22 cellular contexts compared by ENCODE assay signal in genomic region chr2:230425377-230425776, GRCh38. TPM values are rescaled to one million over a fixed set of nuclear protein-coding genes. Genes with fewer than 3 reads are reported as not detected.
DNase-seq lines count a peak whose midpoint lies in the region; ATAC-seq, FAIRE-seq and TF ChIP-seq lines count a peak whose summit lies in the region.
"Had no signal": no experiment of that assay in that cellular context is flagged by ENCODE, and none has a peak within 500 bp of the region (broad histone marks: within the 10 kb centered on the region; RNA-seq: fewer than 3 reads in every experiment).

No MANE protein-coding gene starts in this region.

- no peak for TF ChIP-seq CTCF in liver (IDR thresholded peaks at IDR 0.05; ENCODE audit: low read depth, low read length, missing input control)

- peaks cover 5% of the 10 kb centered on the region for H3K9me3 Mint-ChIP-seq in activated naive CD4-positive, alpha-beta T cell treated with anti-CD3 and anti-CD28 coated beads, Interleukin-2, amount 50 U/mL, for 24 hours
- H3K9me3 Mint-ChIP-seq in activated T-helper 1 cell treated with anti-CD3 and anti-CD28 coated beads, Interleukin-12 subunit alpha, Interleukin-12 subunit beta, Interleukin-2, Interleukin-4 antibody, amounts not matched to agents 30 ng/mL and 10 ng/mL and 1 ng/mL, durations not matched to agents 14 hours and 24 hours and 36 hours = peaks cover 13% of the 10 kb centered on the region

- DNase-seq in activated naive CD4-positive, alpha-beta T cell (lab: John Stamatoyannopoulos, UW) = no peak
- no peak for DNase-seq in activated T-helper 1 cell treated with anti-CD3 and anti-CD28 coated beads, Interleukin-12 subunit alpha, Interleukin-12 subunit beta, Interleukin-2, Interleukin-4 antibody, amounts not matched to agents 30 ng/mL and 10 ng/mL and 1 ng/mL, durations not matched to agents 14 hours and 24 hours and 36 hours (ENCODE audit: low spot score)
- DNase-seq in HTR-8/SVneo (ENCODE audit: insufficient read length, low spot score) = no peak
- DNase-seq: DMS79; erythroblast; gastrocnemius medialis; HFFc6; Kasumi-1; kidney glomerular epithelial cell; mesendoderm; NCI-H1105; NCI-H2107; NCI-H510A treated with DMSO at 0.1 percent for 48 hours; stimulated activated CD4-positive, alpha-beta T cell treated with anti-CD3 and anti-CD28 coated beads, Interleukin-4, amount 100 ng/mL, for 4 hours had no signal

- peak overlapping the region; percentile 21 to 43 for H3K27ac ChIP-seq in liver (ENCODE audit: low read depth in 1 of 2, low read length in 2 of 2)
- H3K27ac ChIP-seq: gastrocnemius medialis, suprapubic skin, vagina had no signal

- no peak for ATAC-seq in GM21529 (IDR thresholded peaks at IDR 0.05; ENCODE audit: unreplicated experiment)
- no peak for ATAC-seq in HG03460 (IDR thresholded peaks at IDR 0.05; ENCODE audit: unreplicated experiment)
- ATAC-seq in HG02610 (IDR thresholded peaks at IDR 0.05; ENCODE audit: unreplicated experiment) = no peak
- ATAC-seq: gastrocnemius medialis had no signal

- H3K36me3 ChIP-seq in liver (ENCODE audit: control insufficient read depth in 4 of 4, insufficient read depth in 3 of 4, low read depth in 1 of 4, low read length in 3 of 4) = peaks cover 0 to 4% (median 1%) of the 10 kb centered on the region in 4 donors

- H3K9ac ChIP-seq in liver (ENCODE audit: low read depth in 1 of 2, low read length in 2 of 2) = no peak overlapping the region

- H3K27me3 ChIP-seq in liver (ENCODE audit: control insufficient read depth in 4 of 4, insufficient read depth in 4 of 4, low read length in 3 of 4) = no peaks in the 10 kb centered on the region
- H3K27me3 ChIP-seq: gastrocnemius medialis, suprapubic skin, vagina had no signal

- intact Hi-C loops in activated T-helper 1 cell treated with anti-CD3 and anti-CD28 coated beads, Interleukin-12 subunit alpha, Interleukin-12 subunit beta, Interleukin-2, Interleukin-4 antibody, amounts not matched to agents 30 ng/mL and 10 ng/mL and 1 ng/mL, durations not matched to agents 14 hours and 24 hours and 36 hours (cut with micrococcal nuclease) = loop anchor here (1.0 kb wide), 1 partner anchor 9 kb away; the partner anchor contains the start of gene SP100

- peaks cover 54% of the 10 kb centered on the region for H3K36me3 Mint-ChIP-seq in activated naive CD4-positive, alpha-beta T cell treated with anti-CD3 and anti-CD28 coated beads, Interleukin-2, amount 50 U/mL, for 24 hours
- peaks cover 70% of the 10 kb centered on the region for H3K36me3 Mint-ChIP-seq in activated T-helper 1 cell treated with anti-CD3 and anti-CD28 coated beads, Interleukin-12 subunit alpha, Interleukin-12 subunit beta, Interleukin-2, Interleukin-4 antibody, amounts not matched to agents 30 ng/mL and 10 ng/mL and 1 ng/mL, durations not matched to agents 14 hours and 24 hours and 36 hours (ENCODE audit: low read depth)

- TF ChIP-seq RAD21 in liver (IDR thresholded peaks at IDR 0.05) = peak; percentile 18 to 22

- H3K4me1 ChIP-seq in liver (ENCODE audit: control insufficient read depth in 4 of 4, insufficient read depth in 4 of 4, low read length in 3 of 4) = peaks cover 10 to 30% (median 24%) of the 10 kb centered on the region in 4 donors

- no peaks in the 10 kb centered on the region for H3K9me3 ChIP-seq in liver (ENCODE audit: control insufficient read depth in 4 of 4, low read length in 3 of 4)
- H3K9me3 ChIP-seq: gastrocnemius medialis, suprapubic skin, vagina had no signal

- peak overlapping the region; percentile 60 for H3K27ac Mint-ChIP-seq in activated naive CD4-positive, alpha-beta T cell treated with anti-CD3 and anti-CD28 coated beads, Interleukin-2, amount 50 U/mL, for 24 hours
- no peak overlapping the region for H3K27ac Mint-ChIP-seq in activated T-helper 1 cell treated with anti-CD3 and anti-CD28 coated beads, Interleukin-12 subunit alpha, Interleukin-12 subunit beta, Interleukin-2, Interleukin-4 antibody, amounts not matched to agents 30 ng/mL and 10 ng/mL and 1 ng/mL, durations not matched to agents 14 hours and 24 hours and 36 hours
- H3K27ac Mint-ChIP-seq: HFFc6 had no signal

- no peaks in the 10 kb centered on the region for H3K27me3 Mint-ChIP-seq in activated naive CD4-positive, alpha-beta T cell treated with anti-CD3 and anti-CD28 coated beads, Interleukin-2, amount 50 U/mL, for 24 hours
- no peaks in the 10 kb centered on the region for H3K27me3 Mint-ChIP-seq in activated T-helper 1 cell treated with anti-CD3 and anti-CD28 coated beads, Interleukin-12 subunit alpha, Interleukin-12 subunit beta, Interleukin-2, Interleukin-4 antibody, amounts not matched to agents 30 ng/mL and 10 ng/mL and 1 ng/mL, durations not matched to agents 14 hours and 24 hours and 36 hours (ENCODE audit: insufficient read depth)

- peak overlapping the region; percentile 73 for H3K4me3 Mint-ChIP-seq in activated naive CD4-positive, alpha-beta T cell treated with anti-CD3 and anti-CD28 coated beads, Interleukin-2, amount 50 U/mL, for 24 hours
- peak overlapping the region; percentile 0 for H3K4me3 Mint-ChIP-seq in activated T-helper 1 cell treated with anti-CD3 and anti-CD28 coated beads, Interleukin-12 subunit alpha, Interleukin-12 subunit beta, Interleukin-2, Interleukin-4 antibody, amounts not matched to agents 30 ng/mL and 10 ng/mL and 1 ng/mL, durations not matched to agents 14 hours and 24 hours and 36 hours
- H3K4me3 Mint-ChIP-seq: HFFc6 had no signal

- FAIRE-seq in HTR-8/SVneo (lab: Jason Lieb, UNC) = no peak

- H3K4me1 Mint-ChIP-seq in activated naive CD4-positive, alpha-beta T cell treated with anti-CD3 and anti-CD28 coated beads, Interleukin-2, amount 50 U/mL, for 24 hours = peaks cover 86% of the 10 kb centered on the region
- peaks cover 76% of the 10 kb centered on the region for H3K4me1 Mint-ChIP-seq in activated T-helper 1 cell treated with anti-CD3 and anti-CD28 coated beads, Interleukin-12 subunit alpha, Interleukin-12 subunit beta, Interleukin-2, Interleukin-4 antibody, amounts not matched to agents 30 ng/mL and 10 ng/mL and 1 ng/mL, durations not matched to agents 14 hours and 24 hours and 36 hours (ENCODE audit: low read depth)

- 36% methylated on average over 1 of the region's 1 CpG for WGBS in liver

- H3K4me3 ChIP-seq in liver (ENCODE audit: low read depth in 1 of 3, low read length in 3 of 3) = no peak overlapping the region
- H3K4me3 ChIP-seq: gastrocnemius medialis, suprapubic skin, vagina had no signal

TF ChIP-seq in liver, 16 proteins besides CTCF, POLR2A, EP300 and RAD21 (continues in another document):
- TF ChIP-seq MAX (IDR thresholded peaks at IDR 0.05) = no peak
- TF ChIP-seq, protein P1, sequence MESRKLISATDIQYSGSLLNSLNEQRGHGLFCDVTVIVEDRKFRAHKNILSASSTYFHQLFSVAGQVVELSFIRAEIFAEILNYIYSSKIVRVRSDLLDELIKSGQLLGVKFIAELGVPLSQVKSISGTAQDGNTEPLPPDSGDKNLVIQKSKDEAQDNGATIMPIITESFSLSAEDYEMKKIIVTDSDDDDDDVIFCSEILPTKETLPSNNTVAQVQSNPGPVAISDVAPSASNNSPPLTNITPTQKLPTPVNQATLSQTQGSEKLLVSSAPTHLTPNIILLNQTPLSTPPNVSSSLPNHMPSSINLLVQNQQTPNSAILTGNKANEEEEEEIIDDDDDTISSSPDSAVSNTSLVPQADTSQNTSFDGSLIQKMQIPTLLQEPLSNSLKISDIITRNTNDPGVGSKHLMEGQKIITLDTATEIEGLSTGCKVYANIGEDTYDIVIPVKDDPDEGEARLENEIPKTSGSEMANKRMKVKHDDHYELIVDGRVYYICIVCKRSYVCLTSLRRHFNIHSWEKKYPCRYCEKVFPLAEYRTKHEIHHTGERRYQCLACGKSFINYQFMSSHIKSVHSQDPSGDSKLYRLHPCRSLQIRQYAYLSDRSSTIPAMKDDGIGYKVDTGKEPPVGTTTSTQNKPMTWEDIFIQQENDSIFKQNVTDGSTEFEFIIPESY (IDR thresholded peaks at IDR 0.05) = peak; percentile 52
- TF ChIP-seq JUND (IDR thresholded peaks at IDR 0.05) = peak in 1 of 2 donors; percentile 66
- peak; percentile 50 for TF ChIP-seq YY1 (IDR thresholded peaks at IDR 0.05)
- TF ChIP-seq HNF4G (IDR thresholded peaks at IDR 0.05) = no peak
- TF ChIP-seq GABPA (IDR thresholded peaks at IDR 0.05 in 1 of 2, conservative IDR thresholded peaks at IDR 0.05 in 1 of 2) = no peak
- peak; percentile 95 for TF ChIP-seq ATF3 (IDR thresholded peaks at IDR 0.05)
- no peak for TF ChIP-seq EGR1 (IDR thresholded peaks at IDR 0.05; ENCODE audit: low read depth in 2 of 2)
- TF ChIP-seq HNF4A (conservative IDR thresholded peaks at IDR 0.05) = peak; percentile 47 to 58

RNA-seq across cellular contexts. Expression of gene SP100, which starts 9.4 kb away (rescaled TPM):
- total RNA-seq in activated T-helper 1 cell treated with anti-CD3 and anti-CD28 coated beads, Interleukin-12 subunit alpha, Interleukin-12 subunit beta, Interleukin-2, Interleukin-4 antibody, amounts not matched to agents 30 ng/mL and 10 ng/mL and 1 ng/mL, durations not matched to agents 14 hours and 24 hours and 36 hours = 161 and 171 TPM in 2 replicates
- total RNA-seq in liver = 10 to 100 TPM; 29.0 to 37.1 TPM
- 10 to 100 TPM; 21.9 to 45.5 TPM for polyA plus RNA-seq in liver
- polyA plus RNA-seq: neural cell had no signal
